ENCODE assay signal across 2 cellular contexts in genomic region chr9:129998491-129999122, GRCh38.
A peak's percentile ranks its signal among the peaks of the same experiment; 100 is the strongest.
TF ChIP-seq lines count a peak whose summit lies in the region.

No MANE protein-coding gene starts in this region.

TF ChIP-seq in SK-N-SH, 30 proteins besides CTCF, POLR2A, EP300 and RAD21:
- TF ChIP-seq TEAD4 (IDR thresholded peaks at IDR 0.05; ENCODE audit: borderline replicate concordance, insufficient read depth) (no peak), RCOR1 (IDR thresholded peaks at IDR 0.05; ENCODE audit: low read length) (peak; percentile 69; the same call in 1 of the 2 replicates), NFIC (IDR thresholded peaks at IDR 0.05; ENCODE audit: borderline replicate concordance) (peak; percentile 62; the same call in 1 of the 2 replicates), SMC3 (IDR thresholded peaks at IDR 0.05; ENCODE audit: low read depth, low read length) (no peak), PBX3 (IDR thresholded peaks at IDR 0.05) (0 out of 2 replicates have a peak, but pooled peaks have one; percentile 5), MXI1 (IDR thresholded peaks at IDR 0.05; ENCODE audit: low read depth, low read length) (peak; percentile 81), TCF12 (IDR thresholded peaks at IDR 0.05) (peak; percentile 60), POLR2AphosphoS5 (IDR thresholded peaks at IDR 0.05; ENCODE audit: low read depth, low read length) (peak; percentile 58; the same call in 1 of the 2 replicates), JUND (IDR thresholded peaks at IDR 0.05) (peak; percentile 22; the same call in 1 of the 2 replicates), FOSL2 (IDR thresholded peaks at IDR 0.05; ENCODE audit: borderline replicate concordance, low read depth) (no peak), ZBTB33 (IDR thresholded peaks at IDR 0.05; ENCODE audit: borderline replicate concordance, low read depth) (no peak), GATA2 (CRISPR knock-in tag; IDR thresholded peaks at IDR 0.05) (peak; percentile 87), CHD2 (IDR thresholded peaks at IDR 0.05; ENCODE audit: low read length, partially characterized antibody) (peak; percentile 48), RFX5 (IDR thresholded peaks at IDR 0.05; ENCODE audit: low read length) (0 out of 2 replicates have a peak, but pooled peaks have one; percentile 37)

TF ChIP-seq in GM12878, 131 proteins besides CTCF, POLR2A, EP300 and RAD21:
- no peak for TF ChIP-seq BRCA1 (IDR thresholded peaks at IDR 0.05; ENCODE audit: low read depth, low read length)
- 0 out of 2 replicates have a peak, but pooled peaks have one; percentile 11 for TF ChIP-seq POLR2AphosphoS5 (IDR thresholded peaks at IDR 0.05; ENCODE audit: low read length)
- no peak for TF ChIP-seq TBL1XR1 (IDR thresholded peaks at IDR 0.05; ENCODE audit: low read depth, low read length)
- TF ChIP-seq BACH1 (IDR thresholded peaks at IDR 0.05; ENCODE audit: borderline replicate concordance) = no peak
- TF ChIP-seq CHD4 (IDR thresholded peaks at IDR 0.05) = no peak
- TF ChIP-seq, protein P1, sequence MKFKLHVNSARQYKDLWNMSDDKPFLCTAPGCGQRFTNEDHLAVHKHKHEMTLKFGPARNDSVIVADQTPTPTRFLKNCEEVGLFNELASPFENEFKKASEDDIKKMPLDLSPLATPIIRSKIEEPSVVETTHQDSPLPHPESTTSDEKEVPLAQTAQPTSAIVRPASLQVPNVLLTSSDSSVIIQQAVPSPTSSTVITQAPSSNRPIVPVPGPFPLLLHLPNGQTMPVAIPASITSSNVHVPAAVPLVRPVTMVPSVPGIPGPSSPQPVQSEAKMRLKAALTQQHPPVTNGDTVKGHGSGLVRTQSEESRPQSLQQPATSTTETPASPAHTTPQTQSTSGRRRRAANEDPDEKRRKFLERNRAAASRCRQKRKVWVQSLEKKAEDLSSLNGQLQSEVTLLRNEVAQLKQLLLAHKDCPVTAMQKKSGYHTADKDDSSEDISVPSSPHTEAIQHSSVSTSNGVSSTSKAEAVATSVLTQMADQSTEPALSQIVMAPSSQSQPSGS (IDR thresholded peaks at IDR 0.05; ENCODE audit: low read length) = no peak
- TF ChIP-seq MYC (IDR thresholded peaks at IDR 0.05; ENCODE audit: insufficient read depth, insufficient read length, insufficient replicate concordance, low read length, severe bottlenecking) = no peak
- no peak for TF ChIP-seq MTA2 (IDR thresholded peaks at IDR 0.05; ENCODE audit: low read depth)
- no peak for TF ChIP-seq NR2C2 (IDR thresholded peaks at IDR 0.05; ENCODE audit: borderline replicate concordance, control insufficient read depth, insufficient read length, low read depth)
- no peak for TF ChIP-seq PAX5 (IDR thresholded peaks at IDR 0.05; ENCODE audit: borderline replicate concordance, low read depth, low read length)
- TF ChIP-seq FOXM1 (IDR thresholded peaks at IDR 0.05; ENCODE audit: low read depth, low read length) = peak; percentile 46; the same call in 1 of the 2 replicates
- TF ChIP-seq NR2F1 (conservative IDR thresholded peaks at IDR 0.05) = no peak
- no peak for TF ChIP-seq SP1 (IDR thresholded peaks at IDR 0.05; ENCODE audit: low read depth, low read length)
- TF ChIP-seq SREBF1 (IDR thresholded peaks at IDR 0.05; ENCODE audit: low read length) = no peak
- 0 out of 2 replicates have a peak, but pooled peaks have one; percentile 10 for TF ChIP-seq TCF7 (IDR thresholded peaks at IDR 0.05; ENCODE audit: borderline replicate concordance)
- TF ChIP-seq HCFC1 (IDR thresholded peaks at IDR 0.05; ENCODE audit: low read length) = no peak
- no peak for TF ChIP-seq ETV6 (conservative IDR thresholded peaks at IDR 0.05 in 1 of 2, IDR thresholded peaks at IDR 0.05 in 1 of 2; ENCODE audit: borderline replicate concordance in 1 of 2, low read depth in 1 of 2)
- no peak for TF ChIP-seq TCF3 (IDR thresholded peaks at IDR 0.05; ENCODE audit: borderline replicate concordance, insufficient read depth, low read depth, low read length)
- 0 out of 2 replicates have a peak, but pooled peaks have one; percentile 13 for TF ChIP-seq SMAD5 (IDR thresholded peaks at IDR 0.05; ENCODE audit: low read depth)
TF ChIP-seq in GM12878: peak in this region for 4.
